Comparison of ENCODE assay signal across 20 cellular contexts in the genomic region with DNA sequence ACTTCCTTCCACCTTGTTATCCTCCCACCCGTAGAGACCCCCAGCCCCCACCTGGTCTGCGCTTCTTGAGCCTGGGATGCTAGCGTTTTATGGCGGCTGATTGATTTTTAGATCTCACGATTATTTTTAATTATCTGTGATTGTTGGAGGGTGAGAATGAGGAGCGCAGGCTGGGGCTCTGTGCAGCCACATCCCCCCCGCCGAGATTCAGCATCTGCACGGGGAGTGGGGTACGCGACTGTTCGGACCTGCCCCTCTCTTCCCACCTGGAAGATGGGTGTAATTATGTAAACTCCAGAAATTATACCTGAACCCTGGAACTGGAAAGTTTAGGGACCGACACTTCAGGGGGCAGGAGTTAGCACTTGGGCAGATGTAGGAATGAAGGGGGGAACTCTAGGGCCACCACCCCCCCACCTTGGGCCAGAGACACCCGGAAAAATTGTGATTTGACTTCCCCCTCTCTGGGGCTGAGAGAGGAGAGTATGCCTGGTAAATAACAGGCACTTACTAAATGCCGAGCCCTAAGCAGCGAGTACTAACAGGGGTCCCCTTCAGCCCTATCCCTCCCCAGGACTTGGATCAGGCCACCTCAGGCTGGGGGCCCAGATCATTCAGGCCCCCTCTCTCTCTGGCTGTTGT. TPM values are rescaled to one million over a fixed set of nuclear protein-coding genes. Genes with fewer than 3 reads are reported as not detected.
DNase-seq lines count a peak whose midpoint lies in the region; ATAC-seq and TF ChIP-seq lines count a peak whose summit lies in the region.
"Had no signal": no experiment of that assay in that cellular context is flagged by ENCODE, and none has a peak within 500 bp of the region (broad histone marks: within the 10 kb centered on the region; RNA-seq: fewer than 3 reads in every experiment).

No MANE protein-coding gene starts in this region.

- H2AFZ ChIP-seq in GM23338: no peak overlapping the region

- H3K27me3 ChIP-seq in GM23338 (ENCODE audit: insufficient read depth): peaks cover 92% of the 10 kb centered on the region

- intact Hi-C loops in activated B cell treated with CpG ODN at 0.5 μM for 24 hours (cut with micrococcal nuclease): loop anchor here (5.0 kb wide), 1 partner anchor 79 kb away; no protein-coding TSS in a partner anchor

- H3K9me2 ChIP-seq in GM23338 (ENCODE audit: insufficient read depth): no peaks in the 10 kb centered on the region

- CTCF ChIA-PET in HEK293 (lab: Yijun Ruan, JAX) (interaction anchor here (0.6 to 1.2 kb wide), 4 partner anchors 9 to 93 kb away, joined by 3 to 4 read pairs (median 3); no protein-coding TSS in a partner anchor), activated B cell treated with CpG ODN at 0.5 μM for 24 hours (lab: Charles Lee) (no interaction called here)
- CTCF ChIA-PET in activated CD8-positive, alpha-beta T cell treated with anti-CD3 and anti-CD28 coated beads, Interleukin-2, amount 10 ng/mL, durations not matched to agents 7 days and 5 days (lab: Charles Lee): interaction anchor here (1.9 kb wide), 1 partner anchor 79 kb away, joined by 4 read pairs; no protein-coding TSS in a partner anchor

- peaks cover 17% of the 10 kb centered on the region for H3F3A ChIP-seq in GM23338 (replicated peaks; ENCODE audit: low read depth)

- H3K36me3 ChIP-seq in GM23338 (ENCODE audit: insufficient read depth) (no peaks in the 10 kb centered on the region), HEK293 (ENCODE audit: control insufficient read depth in 2 of 2, insufficient read depth in 1 of 2, low read length in 2 of 2) (no peaks in the 10 kb centered on the region)
- H3K36me3 ChIP-seq: HAP-1 had no signal

- H3K27me3 Mint-ChIP-seq in GM23338 (ENCODE audit: insufficient read depth, low read depth, poor library complexity) (peaks cover 86% of the 10 kb centered on the region), activated B cell treated with CpG ODN at 0.5 μM for 24 hours (peaks cover 33% of the 10 kb centered on the region), naive B cell (peaks cover 19 to 58% (median 49%) of the 10 kb centered on the region in 3 donors)
- H3K27me3 Mint-ChIP-seq in activated CD8-positive, alpha-beta T cell treated with anti-CD3 and anti-CD28 coated beads, Interleukin-2, amount 10 ng/mL, durations not matched to agents 7 days and 5 days (ENCODE audit: low read depth): peaks cover 55% of the 10 kb centered on the region

- H3K4me2 ChIP-seq in GM23338: no peak overlapping the region

- ATAC-seq in GM23338 (no peak), activated B cell treated with CpG ODN at 0.5 μM for 24 hours (ENCODE audit: low read depth) (no peak), naive B cell (ENCODE audit: low read depth in 2 of 2) (no peak)
- ATAC-seq in activated CD8-positive, alpha-beta T cell treated with anti-CD3 and anti-CD28 coated beads, Interleukin-2, amount 10 ng/mL, durations not matched to agents 7 days and 5 days: no peak

- peak overlapping the region; percentile 19; the same call in 1 of the 3 replicates for H3K4me3 Mint-ChIP-seq in GM23338
- no peak overlapping the region for H3K4me3 Mint-ChIP-seq in activated B cell treated with CpG ODN at 0.5 μM for 24 hours
- H3K4me3 Mint-ChIP-seq in naive B cell: peak overlapping the region in 6 of 8 donors; percentile 30 to 79 (median 49)
- no peak overlapping the region for H3K4me3 Mint-ChIP-seq in activated CD8-positive, alpha-beta T cell treated with anti-CD3 and anti-CD28 coated beads, Interleukin-2, amount 10 ng/mL, durations not matched to agents 7 days and 5 days

- H3K9me3 ChIP-seq in HEK293 (ENCODE audit: control insufficient read depth, insufficient read depth, low read depth, low read length): no peaks in the 10 kb centered on the region
- H3K9me3 ChIP-seq: HAP-1 had no signal

- no peaks in the 10 kb centered on the region for H3K79me2 ChIP-seq in GM23338 (replicated peaks; ENCODE audit: insufficient read depth)

- H3K36me3 Mint-ChIP-seq in GM23338 (ENCODE audit: low read depth) (no peaks in the 10 kb centered on the region), activated B cell treated with CpG ODN at 0.5 μM for 24 hours (ENCODE audit: low read depth) (no peaks in the 10 kb centered on the region), naive B cell (peaks cover 0 to 8% of the 10 kb centered on the region in 2 donors)
- peaks cover 2% of the 10 kb centered on the region for H3K36me3 Mint-ChIP-seq in activated CD8-positive, alpha-beta T cell treated with anti-CD3 and anti-CD28 coated beads, Interleukin-2, amount 10 ng/mL, durations not matched to agents 7 days and 5 days (ENCODE audit: low read depth)

- DNase-seq in GM23338 (ENCODE audit: low spot score): peak; percentile 11
- DNase-seq in activated B cell treated with CpG ODN at 0.5 μM for 24 hours: no peak
- DNase-seq in naive B cell: no peak
- no peak for DNase-seq in activated CD8-positive, alpha-beta T cell treated with anti-CD3 and anti-CD28 coated beads, Interleukin-2, amount 10 ng/mL, durations not matched to agents 7 days and 5 days
- DNase-seq in nucleus accumbens (lab: John Stamatoyannopoulos, UW): no peak
- no peak for DNase-seq in NCI-H774 (lab: John Stamatoyannopoulos, UW)
- DNase-seq: DMS53, GDM1, NCI-H1105, NCI-H146, NCI-H2029 treated with DMSO at 0.1 percent for 48 hours, NCI-H2171, NCI-H524 treated with DMSO at 0.1 percent for 48 hours, SHP77 had no signal

- TF ChIP-seq CTCF in GM23338 (conservative IDR thresholded peaks at IDR 0.05; ENCODE audit: low read depth in 2 of 2) (no peak), HEK293 (tag by site-specific recombination; IDR thresholded peaks at IDR 0.05) (no peak), activated B cell treated with CpG ODN at 0.5 μM for 24 hours (IDR thresholded peaks at IDR 0.05) (no peak)

- no peak overlapping the region for H3K4me3 ChIP-seq in GM23338
- H3K4me3 ChIP-seq in HEK293 (ENCODE audit: low read depth, low read length): no peak overlapping the region
- H3K4me3 ChIP-seq: HAP-1 had no signal

- H4K20me1 ChIP-seq in GM23338 (replicated peaks; ENCODE audit: insufficient read depth): peaks cover 18% of the 10 kb centered on the region; the same call in 1 of the 2 replicates

- H3K4me1 Mint-ChIP-seq in GM23338 (peaks cover 14% of the 10 kb centered on the region), activated B cell treated with CpG ODN at 0.5 μM for 24 hours (peaks cover 37% of the 10 kb centered on the region), naive B cell (peaks cover 32 to 38% (median 36%) of the 10 kb centered on the region in 3 donors)
- H3K4me1 Mint-ChIP-seq in activated CD8-positive, alpha-beta T cell treated with anti-CD3 and anti-CD28 coated beads, Interleukin-2, amount 10 ng/mL, durations not matched to agents 7 days and 5 days (ENCODE audit: low read depth): peaks cover 21% of the 10 kb centered on the region

- no peaks in the 10 kb centered on the region; the same call in 2 of the 3 replicates for H3K9me3 Mint-ChIP-seq in GM23338
- no peaks in the 10 kb centered on the region for H3K9me3 Mint-ChIP-seq in activated B cell treated with CpG ODN at 0.5 μM for 24 hours
- no peaks in the 10 kb centered on the region for H3K9me3 Mint-ChIP-seq in naive B cell
- no peaks in the 10 kb centered on the region for H3K9me3 Mint-ChIP-seq in activated CD8-positive, alpha-beta T cell treated with anti-CD3 and anti-CD28 coated beads, Interleukin-2, amount 10 ng/mL, durations not matched to agents 7 days and 5 days (ENCODE audit: insufficient read depth)

- H3K27ac Mint-ChIP-seq in GM23338: no peak overlapping the region
- H3K27ac Mint-ChIP-seq in activated B cell treated with CpG ODN at 0.5 μM for 24 hours: peak overlapping the region; percentile 24
- peak overlapping the region in 4 of 6 donors; percentile 33 to 79 (median 70) for H3K27ac Mint-ChIP-seq in naive B cell
- H3K27ac Mint-ChIP-seq in activated CD8-positive, alpha-beta T cell treated with anti-CD3 and anti-CD28 coated beads, Interleukin-2, amount 10 ng/mL, durations not matched to agents 7 days and 5 days: no peak overlapping the region

- H3K27ac ChIP-seq in GM23338 (ENCODE audit: low read depth) (no peak overlapping the region), HEK293 (ENCODE audit: extremely low read depth, low read depth, low read length) (no peak overlapping the region)
- H3K27ac ChIP-seq: C4-2B had no signal

- H3K4me1 ChIP-seq in GM23338 (ENCODE audit: insufficient read depth) (peaks cover 24% of the 10 kb centered on the region; the same call in 1 of the 2 replicates), HEK293 (ENCODE audit: control insufficient read depth, insufficient read depth, low read length) (peaks cover 8% of the 10 kb centered on the region; the same call in 1 of the 2 replicates)
- H3K4me1 ChIP-seq: HAP-1 had no signal

- POLR2A ChIA-PET in HEK293 (lab: Yijun Ruan, JAX) (no interaction called here), activated B cell treated with CpG ODN at 0.5 μM for 24 hours (lab: Charles Lee) (no interaction called here)
- POLR2A ChIA-PET in activated CD8-positive, alpha-beta T cell treated with anti-CD3 and anti-CD28 coated beads, Interleukin-2, amount 10 ng/mL, durations not matched to agents 7 days and 5 days (lab: Charles Lee): no interaction called here

RNA-seq across cellular contexts. Expression of gene ONECUT3, which starts 1.8 kb away (rescaled TPM):
- total RNA-seq in GM23338 (2014; rRNA removed; shearing (Covaris generic)): not detected in 2 replicates
- polyA plus RNA-seq in GM23338 (2016; fragmentation: Nextera tagmentation; extraction: Ambion mirVana) (not detected in 2 replicates), naive B cell (ENCODE audit: low read depth in 6 of 6) (not detected)
- total RNA-seq in activated B cell treated with CpG ODN at 0.5 μM for 24 hours: not detected in 2 replicates
- not detected for total RNA-seq in activated CD8-positive, alpha-beta T cell treated with anti-CD3 and anti-CD28 coated beads, Interleukin-2, amount 10 ng/mL, durations not matched to agents 7 days and 5 days
- total RNA-seq: HT1080, RPMI7951 had no signal
- polyA plus RNA-seq: AG04450 had no signal

Comparison
In these comparisons a context has a peak if more than half of its experiments do, and no peak if none do; other contexts are left out.
1. H3K27ac Mint-ChIP-seq: peak in activated B cell treated with CpG ODN at 0.5 μM for 24 hours (single experiment) and naive B cell (4 of 6); none in GM23338 (single experiment) and activated CD8-positive, alpha-beta T cell treated with anti-CD3 and anti-CD28 coated beads, Interleukin-2, amount 10 ng/mL, durations not matched to agents 7 days and 5 days (single experiment).
2. H3K4me3 Mint-ChIP-seq: peak in GM23338 (single experiment) and naive B cell (6 of 8); none in activated B cell treated with CpG ODN at 0.5 μM for 24 hours (single experiment) and activated CD8-positive, alpha-beta T cell treated with anti-CD3 and anti-CD28 coated beads, Interleukin-2, amount 10 ng/mL, durations not matched to agents 7 days and 5 days (single experiment).